1 cellular context compared by ENCODE assay signal in the genomic region with DNA sequence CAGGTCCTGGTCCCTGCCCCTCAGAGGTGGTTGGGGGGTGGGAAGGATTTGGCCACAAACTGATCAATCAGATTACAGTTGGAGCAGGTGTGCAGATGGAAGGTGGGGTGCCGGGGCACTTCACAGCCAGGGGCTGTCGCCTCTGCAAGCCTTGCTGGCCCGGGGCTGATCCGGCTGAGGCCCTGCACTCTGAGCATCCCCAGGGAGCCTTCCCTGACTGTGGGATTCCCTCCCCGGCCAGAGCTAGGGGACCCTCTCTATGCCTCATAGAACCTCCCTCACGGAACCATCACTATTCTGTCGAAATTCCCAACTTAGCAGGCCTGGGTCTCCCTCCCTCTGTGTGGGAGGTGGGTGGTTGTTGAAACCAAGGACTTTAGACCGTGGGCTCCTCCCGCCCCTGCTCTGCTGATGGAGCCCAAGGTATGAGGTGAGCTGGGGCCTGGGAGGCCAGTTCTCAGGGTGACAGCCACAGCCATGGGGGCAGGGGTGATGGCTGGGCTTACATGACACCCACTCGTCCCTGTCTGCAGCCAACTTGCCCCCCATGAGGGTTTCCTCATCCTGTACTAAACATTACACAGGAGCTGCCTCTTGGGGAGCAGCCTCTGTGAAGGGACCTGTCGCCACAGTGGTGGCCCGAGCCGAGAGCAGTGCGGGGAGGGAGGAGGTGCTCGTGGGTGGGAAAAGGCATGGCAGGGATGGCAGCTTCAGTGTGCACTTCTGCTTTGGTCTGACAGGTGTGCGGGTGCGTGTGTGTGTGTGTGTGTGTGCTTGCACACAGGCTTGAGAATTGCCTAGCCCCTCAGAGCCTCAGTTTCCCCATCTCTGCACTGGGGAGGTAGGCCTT.
TF ChIP-seq lines count a peak whose summit lies in the region.

No MANE protein-coding gene starts in this region.

TF ChIP-seq in HepG2, 621 proteins besides CTCF, POLR2A, EP300 and RAD21 (continued from another document and continues in another):
- TF ChIP-seq, protein P1, sequence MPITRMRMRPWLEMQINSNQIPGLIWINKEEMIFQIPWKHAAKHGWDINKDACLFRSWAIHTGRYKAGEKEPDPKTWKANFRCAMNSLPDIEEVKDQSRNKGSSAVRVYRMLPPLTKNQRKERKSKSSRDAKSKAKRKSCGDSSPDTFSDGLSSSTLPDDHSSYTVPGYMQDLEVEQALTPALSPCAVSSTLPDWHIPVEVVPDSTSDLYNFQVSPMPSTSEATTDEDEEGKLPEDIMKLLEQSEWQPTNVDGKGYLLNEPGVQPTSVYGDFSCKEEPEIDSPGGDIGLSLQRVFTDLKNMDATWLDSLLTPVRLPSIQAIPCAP (CRISPR knock-in tag; IDR thresholded peaks at IDR 0.05; ENCODE audit: low read depth), result no peak
- TF ChIP-seq ZMYM4 (CRISPR knock-in tag; IDR thresholded peaks at IDR 0.05) (peak; percentile 40; the same call in 1 of the 2 replicates), HOXA5 (CRISPR knock-in tag; IDR thresholded peaks at IDR 0.05) (no peak; the same call in 1 of the 2 replicates), RFXAP (CRISPR knock-in tag; IDR thresholded peaks at IDR 0.05; ENCODE audit: borderline replicate concordance) (no peak; the same call in 1 of the 2 replicates), ZNF432 (CRISPR knock-in tag; IDR thresholded peaks at IDR 0.05; ENCODE audit: borderline replicate concordance) (no peak), HMG20A (CRISPR knock-in tag; IDR thresholded peaks at IDR 0.05; ENCODE audit: borderline replicate concordance) (no peak; the same call in 1 of the 2 replicates), ZNF468 (CRISPR knock-in tag; IDR thresholded peaks at IDR 0.05) (no peak), SNAI1 (CRISPR knock-in tag; IDR thresholded peaks at IDR 0.05; ENCODE audit: borderline replicate concordance) (no peak), ZNF12 (CRISPR knock-in tag; IDR thresholded peaks at IDR 0.05) (0 out of 2 replicates have a peak, but pooled peaks have one; percentile 25), SP2 (CRISPR knock-in tag; IDR thresholded peaks at IDR 0.05) (no peak), ZFP37 (CRISPR knock-in tag; IDR thresholded peaks at IDR 0.05; ENCODE audit: borderline replicate concordance) (no peak), IRF9 (CRISPR knock-in tag; IDR thresholded peaks at IDR 0.05; ENCODE audit: borderline replicate concordance) (no peak), MIXL1 (CRISPR knock-in tag; IDR thresholded peaks at IDR 0.05) (no peak), HOXA7 (CRISPR knock-in tag; IDR thresholded peaks at IDR 0.05) (no peak), KLF6 (CRISPR knock-in tag; IDR thresholded peaks at IDR 0.05) (no peak), ZNF674 (CRISPR knock-in tag; IDR thresholded peaks at IDR 0.05; ENCODE audit: low read depth) (no peak), SAP130 (CRISPR knock-in tag; IDR thresholded peaks at IDR 0.05; ENCODE audit: low read depth) (peak; percentile 86), POLR2G (IDR thresholded peaks at IDR 0.05; ENCODE audit: low read depth, low read length) (no peak; the same call in 1 of the 2 replicates), ZFP36 (IDR thresholded peaks at IDR 0.05; ENCODE audit: borderline replicate concordance, low read depth, low read length, partially characterized antibody) (no peak), MTF2 (CRISPR knock-in tag; IDR thresholded peaks at IDR 0.05; ENCODE audit: borderline replicate concordance) (no peak), SUZ12 (IDR thresholded peaks at IDR 0.05; ENCODE audit: low read depth, low read length) (no peak), ZNF850 (CRISPR knock-in tag; conservative IDR thresholded peaks at IDR 0.05) (no peak), NFE2 (CRISPR knock-in tag; IDR thresholded peaks at IDR 0.05) (no peak), ZNF235 (CRISPR knock-in tag; IDR thresholded peaks at IDR 0.05; ENCODE audit: borderline replicate concordance) (no peak), AGO1 (IDR thresholded peaks at IDR 0.05; ENCODE audit: low read depth, low read length, poor library complexity, severe bottlenecking) (no peak), SP1 (IDR thresholded peaks at IDR 0.05) (no peak), SP1 (CRISPR knock-in tag; IDR thresholded peaks at IDR 0.05) (0 out of 2 replicates have a peak, but pooled peaks have one; percentile 11), NR2F1 (CRISPR knock-in tag; IDR thresholded peaks at IDR 0.05) (0 out of 4 replicates have a peak, but pooled peaks of 1 of the 2 experiments have one; percentile 18), BATF2 (CRISPR knock-in tag; IDR thresholded peaks at IDR 0.05) (no peak), ZSCAN29 (CRISPR knock-in tag; conservative IDR thresholded peaks at IDR 0.05) (no peak), RBM39 (IDR thresholded peaks at IDR 0.05; ENCODE audit: low read depth, low read length, poor library complexity, severe bottlenecking) (no peak), JUN (CRISPR knock-in tag; IDR thresholded peaks at IDR 0.05) (no peak), ZNF619 (CRISPR knock-in tag; IDR thresholded peaks at IDR 0.05) (no peak), HDAC2 (CRISPR knock-in tag; IDR thresholded peaks at IDR 0.05) (peak; percentile 80)
- TF ChIP-seq, protein P2, sequence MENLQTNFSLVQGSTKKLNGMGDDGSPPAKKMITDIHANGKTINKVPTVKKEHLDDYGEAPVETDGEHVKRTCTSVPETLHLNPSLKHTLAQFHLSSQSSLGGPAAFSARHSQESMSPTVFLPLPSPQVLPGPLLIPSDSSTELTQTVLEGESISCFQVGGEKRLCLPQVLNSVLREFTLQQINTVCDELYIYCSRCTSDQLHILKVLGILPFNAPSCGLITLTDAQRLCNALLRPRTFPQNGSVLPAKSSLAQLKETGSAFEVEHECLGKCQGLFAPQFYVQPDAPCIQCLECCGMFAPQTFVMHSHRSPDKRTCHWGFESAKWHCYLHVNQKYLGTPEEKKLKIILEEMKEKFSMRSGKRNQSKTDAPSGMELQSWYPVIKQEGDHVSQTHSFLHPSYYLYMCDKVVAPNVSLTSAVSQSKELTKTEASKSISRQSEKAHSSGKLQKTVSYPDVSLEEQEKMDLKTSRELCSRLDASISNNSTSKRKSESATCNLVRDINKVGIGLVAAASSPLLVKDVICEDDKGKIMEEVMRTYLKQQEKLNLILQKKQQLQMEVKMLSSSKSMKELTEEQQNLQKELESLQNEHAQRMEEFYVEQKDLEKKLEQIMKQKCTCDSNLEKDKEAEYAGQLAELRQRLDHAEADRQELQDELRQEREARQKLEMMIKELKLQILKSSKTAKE (CRISPR knock-in tag; IDR thresholded peaks at IDR 0.05; ENCODE audit: borderline replicate concordance), result no peak
- TF ChIP-seq, protein P3, sequence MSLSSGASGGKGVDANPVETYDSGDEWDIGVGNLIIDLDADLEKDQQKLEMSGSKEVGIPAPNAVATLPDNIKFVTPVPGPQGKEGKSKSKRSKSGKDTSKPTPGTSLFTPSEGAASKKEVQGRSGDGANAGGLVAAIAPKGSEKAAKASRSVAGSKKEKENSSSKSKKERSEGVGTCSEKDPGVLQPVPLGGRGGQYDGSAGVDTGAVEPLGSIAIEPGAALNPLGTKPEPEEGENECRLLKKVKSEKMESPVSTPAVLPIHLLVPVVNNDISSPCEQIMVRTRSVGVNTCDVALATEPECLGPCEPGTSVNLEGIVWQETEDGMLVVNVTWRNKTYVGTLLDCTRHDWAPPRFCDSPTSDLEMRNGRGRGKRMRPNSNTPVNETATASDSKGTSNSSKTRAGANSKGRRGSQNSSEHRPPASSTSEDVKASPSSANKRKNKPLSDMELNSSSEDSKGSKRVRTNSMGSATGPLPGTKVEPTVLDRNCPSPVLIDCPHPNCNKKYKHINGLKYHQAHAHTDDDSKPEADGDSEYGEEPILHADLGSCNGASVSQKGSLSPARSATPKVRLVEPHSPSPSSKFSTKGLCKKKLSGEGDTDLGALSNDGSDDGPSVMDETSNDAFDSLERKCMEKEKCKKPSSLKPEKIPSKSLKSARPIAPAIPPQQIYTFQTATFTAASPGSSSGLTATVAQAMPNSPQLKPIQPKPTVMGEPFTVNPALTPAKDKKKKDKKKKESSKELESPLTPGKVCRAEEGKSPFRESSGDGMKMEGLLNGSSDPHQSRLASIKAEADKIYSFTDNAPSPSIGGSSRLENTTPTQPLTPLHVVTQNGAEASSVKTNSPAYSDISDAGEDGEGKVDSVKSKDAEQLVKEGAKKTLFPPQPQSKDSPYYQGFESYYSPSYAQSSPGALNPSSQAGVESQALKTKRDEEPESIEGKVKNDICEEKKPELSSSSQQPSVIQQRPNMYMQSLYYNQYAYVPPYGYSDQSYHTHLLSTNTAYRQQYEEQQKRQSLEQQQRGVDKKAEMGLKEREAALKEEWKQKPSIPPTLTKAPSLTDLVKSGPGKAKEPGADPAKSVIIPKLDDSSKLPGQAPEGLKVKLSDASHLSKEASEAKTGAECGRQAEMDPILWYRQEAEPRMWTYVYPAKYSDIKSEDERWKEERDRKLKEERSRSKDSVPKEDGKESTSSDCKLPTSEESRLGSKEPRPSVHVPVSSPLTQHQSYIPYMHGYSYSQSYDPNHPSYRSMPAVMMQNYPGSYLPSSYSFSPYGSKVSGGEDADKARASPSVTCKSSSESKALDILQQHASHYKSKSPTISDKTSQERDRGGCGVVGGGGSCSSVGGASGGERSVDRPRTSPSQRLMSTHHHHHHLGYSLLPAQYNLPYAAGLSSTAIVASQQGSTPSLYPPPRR (CRISPR knock-in tag; IDR thresholded peaks at IDR 0.05; ENCODE audit: borderline replicate concordance), result no peak
- TF ChIP-seq, protein P4, sequence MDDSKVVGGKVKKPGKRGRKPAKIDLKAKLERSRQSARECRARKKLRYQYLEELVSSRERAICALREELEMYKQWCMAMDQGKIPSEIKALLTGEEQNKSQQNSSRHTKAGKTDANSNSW (CRISPR knock-in tag; IDR thresholded peaks at IDR 0.05; ENCODE audit: borderline replicate concordance), result no peak
- TF ChIP-seq, protein P5, sequence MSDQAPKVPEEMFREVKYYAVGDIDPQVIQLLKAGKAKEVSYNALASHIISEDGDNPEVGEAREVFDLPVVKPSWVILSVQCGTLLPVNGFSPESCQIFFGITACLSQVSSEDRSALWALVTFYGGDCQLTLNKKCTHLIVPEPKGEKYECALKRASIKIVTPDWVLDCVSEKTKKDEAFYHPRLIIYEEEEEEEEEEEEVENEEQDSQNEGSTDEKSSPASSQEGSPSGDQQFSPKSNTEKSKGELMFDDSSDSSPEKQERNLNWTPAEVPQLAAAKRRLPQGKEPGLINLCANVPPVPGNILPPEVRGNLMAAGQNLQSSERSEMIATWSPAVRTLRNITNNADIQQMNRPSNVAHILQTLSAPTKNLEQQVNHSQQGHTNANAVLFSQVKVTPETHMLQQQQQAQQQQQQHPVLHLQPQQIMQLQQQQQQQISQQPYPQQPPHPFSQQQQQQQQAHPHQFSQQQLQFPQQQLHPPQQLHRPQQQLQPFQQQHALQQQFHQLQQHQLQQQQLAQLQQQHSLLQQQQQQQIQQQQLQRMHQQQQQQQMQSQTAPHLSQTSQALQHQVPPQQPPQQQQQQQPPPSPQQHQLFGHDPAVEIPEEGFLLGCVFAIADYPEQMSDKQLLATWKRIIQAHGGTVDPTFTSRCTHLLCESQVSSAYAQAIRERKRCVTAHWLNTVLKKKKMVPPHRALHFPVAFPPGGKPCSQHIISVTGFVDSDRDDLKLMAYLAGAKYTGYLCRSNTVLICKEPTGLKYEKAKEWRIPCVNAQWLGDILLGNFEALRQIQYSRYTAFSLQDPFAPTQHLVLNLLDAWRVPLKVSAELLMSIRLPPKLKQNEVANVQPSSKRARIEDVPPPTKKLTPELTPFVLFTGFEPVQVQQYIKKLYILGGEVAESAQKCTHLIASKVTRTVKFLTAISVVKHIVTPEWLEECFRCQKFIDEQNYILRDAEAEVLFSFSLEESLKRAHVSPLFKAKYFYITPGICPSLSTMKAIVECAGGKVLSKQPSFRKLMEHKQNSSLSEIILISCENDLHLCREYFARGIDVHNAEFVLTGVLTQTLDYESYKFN (CRISPR knock-in tag; conservative IDR thresholded peaks at IDR 0.05), result peak; percentile 83
- TF ChIP-seq, protein P6, sequence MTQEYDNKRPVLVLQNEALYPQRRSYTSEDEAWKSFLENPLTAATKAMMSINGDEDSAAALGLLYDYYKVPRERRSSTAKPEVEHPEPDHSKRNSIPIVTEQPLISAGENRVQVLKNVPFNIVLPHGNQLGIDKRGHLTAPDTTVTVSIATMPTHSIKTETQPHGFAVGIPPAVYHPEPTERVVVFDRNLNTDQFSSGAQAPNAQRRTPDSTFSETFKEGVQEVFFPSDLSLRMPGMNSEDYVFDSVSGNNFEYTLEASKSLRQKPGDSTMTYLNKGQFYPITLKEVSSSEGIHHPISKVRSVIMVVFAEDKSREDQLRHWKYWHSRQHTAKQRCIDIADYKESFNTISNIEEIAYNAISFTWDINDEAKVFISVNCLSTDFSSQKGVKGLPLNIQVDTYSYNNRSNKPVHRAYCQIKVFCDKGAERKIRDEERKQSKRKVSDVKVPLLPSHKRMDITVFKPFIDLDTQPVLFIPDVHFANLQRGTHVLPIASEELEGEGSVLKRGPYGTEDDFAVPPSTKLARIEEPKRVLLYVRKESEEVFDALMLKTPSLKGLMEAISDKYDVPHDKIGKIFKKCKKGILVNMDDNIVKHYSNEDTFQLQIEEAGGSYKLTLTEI (CRISPR knock-in tag; conservative IDR thresholded peaks at IDR 0.05), result no peak
- TF ChIP-seq, protein P7, sequence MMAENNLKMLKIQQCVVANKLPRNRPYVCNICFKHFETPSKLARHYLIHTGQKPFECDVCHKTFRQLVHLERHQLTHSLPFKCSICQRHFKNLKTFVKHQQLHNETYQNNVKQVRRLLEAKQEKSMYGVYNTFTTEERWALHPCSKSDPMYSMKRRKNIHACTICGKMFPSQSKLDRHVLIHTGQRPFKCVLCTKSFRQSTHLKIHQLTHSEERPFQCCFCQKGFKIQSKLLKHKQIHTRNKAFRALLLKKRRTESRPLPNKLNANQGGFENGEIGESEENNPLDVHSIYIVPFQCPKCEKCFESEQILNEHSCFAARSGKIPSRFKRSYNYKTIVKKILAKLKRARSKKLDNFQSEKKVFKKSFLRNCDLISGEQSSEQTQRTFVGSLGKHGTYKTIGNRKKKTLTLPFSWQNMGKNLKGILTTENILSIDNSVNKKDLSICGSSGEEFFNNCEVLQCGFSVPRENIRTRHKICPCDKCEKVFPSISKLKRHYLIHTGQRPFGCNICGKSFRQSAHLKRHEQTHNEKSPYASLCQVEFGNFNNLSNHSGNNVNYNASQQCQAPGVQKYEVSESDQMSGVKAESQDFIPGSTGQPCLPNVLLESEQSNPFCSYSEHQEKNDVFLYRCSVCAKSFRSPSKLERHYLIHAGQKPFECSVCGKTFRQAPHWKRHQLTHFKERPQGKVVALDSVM (CRISPR knock-in tag; IDR thresholded peaks at IDR 0.05), result peak; percentile 46; the same call in 1 of the 2 replicates
